ENCODE assay signal across 23 cellular contexts in the genomic region with DNA sequence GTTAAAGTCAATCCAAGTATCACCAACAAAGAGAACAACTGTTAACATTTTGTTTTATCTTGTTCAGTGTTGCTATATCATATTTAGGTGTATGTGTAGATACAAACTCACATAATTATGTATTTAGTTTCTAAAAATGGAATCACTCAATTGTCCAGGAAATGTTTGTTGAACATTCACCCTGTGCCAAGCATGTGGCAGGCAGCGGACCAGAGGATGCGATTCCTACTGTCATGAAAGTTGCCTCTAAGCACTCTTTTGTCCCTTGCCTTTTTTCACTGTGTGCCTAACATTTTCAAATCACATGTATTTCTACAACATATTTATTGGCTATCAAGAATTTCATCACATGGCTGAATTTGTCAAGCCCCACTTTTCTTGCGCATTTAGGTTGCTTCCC. TPM values are rescaled to one million over a fixed set of nuclear protein-coding genes. Genes with fewer than 3 reads are reported as not detected.
"Had no signal": no experiment of that assay in that cellular context is flagged by ENCODE, and none has a peak within 500 bp of the region (broad histone marks: within the 10 kb centered on the region; RNA-seq: fewer than 3 reads in every experiment).

No MANE protein-coding gene starts in this region.

- H3K4me1 ChIP-seq: Peyer's patch had no signal

- H3K9me3 Mint-ChIP-seq: activated naive CD4-positive, alpha-beta T cell treated with anti-CD3 and anti-CD28 coated beads, Interleukin-2, amount 10 ng/mL, durations not matched to agents 7 days and 5 days; activated naive CD8-positive, alpha-beta T cell treated with anti-CD3 and anti-CD28 coated beads for 36 hours; activated T-helper 1 cell treated with anti-CD3 and anti-CD28 coated beads, Interleukin-12 subunit alpha, Interleukin-12 subunit beta, Interleukin-2, Interleukin-4 antibody, amounts not matched to agents 30 ng/mL and 10 ng/mL and 1 ng/mL, durations not matched to agents 14 hours and 24 hours and 36 hours; T-helper 1 cell treated with Interleukin-12 subunit alpha and Interleukin-12 subunit beta and Interleukin-4 antibody, amounts not matched to agents 30 μg/mL and 1 μg/mL, for 36 hours had no signal

- H3K27ac ChIP-seq: brain microvascular endothelial cell, cardiac muscle cell, Peyer's patch had no signal

- H3K4me1 Mint-ChIP-seq: activated naive CD4-positive, alpha-beta T cell treated with anti-CD3 and anti-CD28 coated beads, Interleukin-2, amount 10 ng/mL, durations not matched to agents 7 days and 5 days; activated naive CD8-positive, alpha-beta T cell treated with anti-CD3 and anti-CD28 coated beads for 36 hours had no signal

- H3K27ac Mint-ChIP-seq: activated CD8-positive, alpha-beta T cell treated with anti-CD3 and anti-CD28 coated beads, Interleukin-2, amount 10 ng/mL, durations not matched to agents 7 days and 5 days; activated naive CD4-positive, alpha-beta T cell treated with anti-CD3 and anti-CD28 coated beads, Interleukin-2, amount 10 ng/mL, durations not matched to agents 7 days and 5 days; activated naive CD8-positive, alpha-beta T cell treated with anti-CD3 and anti-CD28 coated beads for 36 hours; activated T-helper 1 cell treated with anti-CD3 and anti-CD28 coated beads, Interleukin-12 subunit alpha, Interleukin-12 subunit beta, Interleukin-2, Interleukin-4 antibody, amounts not matched to agents 30 ng/mL and 10 ng/mL and 1 ng/mL, durations not matched to agents 14 hours and 24 hours and 36 hours; T-helper 1 cell treated with Interleukin-12 subunit alpha and Interleukin-12 subunit beta and Interleukin-4 antibody, amounts not matched to agents 30 μg/mL and 1 μg/mL, for 36 hours had no signal

- H3K36me3 ChIP-seq: brain microvascular endothelial cell, cardiac muscle cell, Peyer's patch had no signal

- DNase-seq: activated CD4-positive, alpha-beta T cell treated with anti-CD3 and anti-CD28 coated beads for 4 hours; activated CD8-positive, alpha-beta memory T cell treated with anti-CD3 and anti-CD28 coated beads, Interleukin-2, amount 50 U/mL, for 48 hours; activated CD8-positive, alpha-beta T cell treated with anti-CD3 and anti-CD28 coated beads, Interleukin-2, amount 10 ng/mL, durations not matched to agents 7 days and 5 days; activated gamma-delta T cell; activated naive CD4-positive, alpha-beta T cell treated with anti-CD3 and anti-CD28 coated beads, Interleukin-2, amount 10 ng/mL, durations not matched to agents 7 days and 5 days; activated naive CD8-positive, alpha-beta T cell treated with anti-CD3 and anti-CD28 coated beads for 36 hours; activated T-cell treated with anti-CD3 and anti-CD28 coated beads, Interleukin-2, amount 50 U/mL, for 1 hour; brain microvascular endothelial cell; Kasumi-1; KBM-7; MV-4-11; NCI-H1092 treated with DMSO at 0.1 percent for 48 hours; NCI-H1417 treated with DMSO at 0.1 percent for 48 hours; NCI-H1694; NCI-H2107; NCI-H526 treated with DMSO at 0.1 percent for 48 hours; NCI-H82; OCI-M1; SHP77 treated with DMSO at 0.1 percent for 48 hours had no signal

- ATAC-seq: activated CD8-positive, alpha-beta T cell treated with anti-CD3 and anti-CD28 coated beads, Interleukin-2, amount 10 ng/mL, durations not matched to agents 7 days and 5 days had no signal

- H3K9me3 ChIP-seq: Peyer's patch had no signal

- H3K27me3 ChIP-seq: brain microvascular endothelial cell, cardiac muscle cell, Peyer's patch had no signal

- H3K4me3 ChIP-seq: cardiac muscle cell, Peyer's patch had no signal

- H3K4me3 Mint-ChIP-seq: activated CD8-positive, alpha-beta T cell treated with anti-CD3 and anti-CD28 coated beads, Interleukin-2, amount 10 ng/mL, durations not matched to agents 7 days and 5 days; activated naive CD4-positive, alpha-beta T cell treated with anti-CD3 and anti-CD28 coated beads, Interleukin-2, amount 10 ng/mL, durations not matched to agents 7 days and 5 days; activated naive CD8-positive, alpha-beta T cell treated with anti-CD3 and anti-CD28 coated beads for 36 hours; activated T-helper 1 cell treated with anti-CD3 and anti-CD28 coated beads, Interleukin-12 subunit alpha, Interleukin-12 subunit beta, Interleukin-2, Interleukin-4 antibody, amounts not matched to agents 30 ng/mL and 10 ng/mL and 1 ng/mL, durations not matched to agents 14 hours and 24 hours and 36 hours; T-helper 1 cell treated with Interleukin-12 subunit alpha and Interleukin-12 subunit beta and Interleukin-4 antibody, amounts not matched to agents 30 μg/mL and 1 μg/mL, for 36 hours had no signal

RNA-seq across cellular contexts. Expression of a gene that starts 16.9 kb away (rescaled TPM):
- total RNA-seq: activated naive CD8-positive, alpha-beta T cell treated with anti-CD3 and anti-CD28 coated beads for 36 hours; activated T-helper 1 cell treated with anti-CD3 and anti-CD28 coated beads, Interleukin-12 subunit alpha, Interleukin-12 subunit beta, Interleukin-2, Interleukin-4 antibody, amounts not matched to agents 30 ng/mL and 10 ng/mL and 1 ng/mL, durations not matched to agents 14 hours and 24 hours and 36 hours had no signal
